ENCODE assay signal across 21 cellular contexts in genomic region chr17:78001182-78001581, GRCh38. TPM values are rescaled to one million over a fixed set of nuclear protein-coding genes. Genes with fewer than 3 reads are reported as not detected.
DNase-seq lines count a peak whose midpoint lies in the region; ATAC-seq and TF ChIP-seq lines count a peak whose summit lies in the region.
"Had no signal": no experiment of that assay in that cellular context is flagged by ENCODE, and none has a peak within 500 bp of the region (broad histone marks: within the 10 kb centered on the region; RNA-seq: fewer than 3 reads in every experiment).

No MANE protein-coding gene starts in this region.

- POLR2A ChIA-PET in T-cell (lab: Charles Lee) = no interaction called here
- POLR2A ChIA-PET in naive thymus-derived CD4-positive, alpha-beta T cell (lab: Charles Lee) = interaction anchor here (1.2 to 3.8 kb wide), 2 partner anchors 29 to 43 kb away, joined by 3 to 13 read pairs; partner anchors contain the start of gene TNRC6C

- DNase-seq in NCI-H1436 (lab: John Stamatoyannopoulos, UW) = peak; percentile 30
- DNase-seq in NCI-H1436 treated with DMSO at 0.1 percent for 48 hours (lab: John Stamatoyannopoulos, UW) = no peak
- peak; percentile 73 for DNase-seq in NCI-H146 treated with DMSO at 0.1 percent for 48 hours (lab: John Stamatoyannopoulos, UW; ENCODE audit: unreplicated experiment)
- no peak for DNase-seq in T-cell
- no peak for DNase-seq in naive thymus-derived CD4-positive, alpha-beta T cell
- DNase-seq in NCI-H345 (lab: John Stamatoyannopoulos, UW) = no peak
- DNase-seq in esophagus muscularis mucosa (ENCODE audit: extremely low spot score) = no peak
- DNase-seq in T-helper 2 cell treated with Interferon-gamma antibody and Interleukin-4, amounts not matched to agents 5 μg/mL and 100 μg/mL, for 36 hours (ENCODE audit: low spot score) = no peak
- DNase-seq: activated CD4-positive, alpha-beta T cell treated with anti-CD3 and anti-CD28 coated beads, Interleukin-2, amount 50 U/mL, for 1 hour; activated naive CD4-positive, alpha-beta T cell treated with anti-CD3 and anti-CD28 coated beads for 36 hours; activated T-cell treated with anti-CD3 and anti-CD28 coated beads for 4 hours; body of pancreas; dorsolateral prefrontal cortex; KG1; NCI-H1048; PC-9; stimulated activated CD4-positive, alpha-beta T cell treated with anti-CD3 and anti-CD28 coated beads, Interleukin-15, amount 100 ng/mL, for 24 hours; stimulated activated naive B cell treated with anti-CD40 and anti-IgM and Interleukin-4, amounts not matched to agents 10 μg/mL and 1 μg/mL and 100 μg/mL, for 72 hours; tibial artery had no signal

- H3K4me3 ChIP-seq in naive thymus-derived CD4-positive, alpha-beta T cell (ENCODE audit: low read length) = no peak overlapping the region
- no peak overlapping the region for H3K4me3 ChIP-seq in esophagus muscularis mucosa
- H3K4me3 ChIP-seq: body of pancreas, dorsolateral prefrontal cortex, PC-9, tibial artery had no signal

- H3K27me3 ChIP-seq in naive thymus-derived CD4-positive, alpha-beta T cell (ENCODE audit: control insufficient read depth in 2 of 2, insufficient read depth in 2 of 2, low read length in 2 of 2) = no peaks in the 10 kb centered on the region
- H3K27me3 ChIP-seq in esophagus muscularis mucosa = no peaks in the 10 kb centered on the region
- H3K27me3 ChIP-seq: body of pancreas, dorsolateral prefrontal cortex, neutrophil, tibial artery had no signal

- no peaks in the 10 kb centered on the region for H3K9me3 ChIP-seq in naive thymus-derived CD4-positive, alpha-beta T cell (ENCODE audit: control insufficient read depth in 2 of 3, low read length in 3 of 3)
- no peaks in the 10 kb centered on the region for H3K9me3 ChIP-seq in esophagus muscularis mucosa
- H3K9me3 ChIP-seq: body of pancreas, neutrophil, tibial artery had no signal

- peaks cover 0 to 12% (median 3%) of the 10 kb centered on the region in 3 experiments for H3K36me3 ChIP-seq in naive thymus-derived CD4-positive, alpha-beta T cell (ENCODE audit: control insufficient read depth in 2 of 3, insufficient read depth in 3 of 3, low read length in 3 of 3)
- H3K36me3 ChIP-seq in esophagus muscularis mucosa = peaks cover 0 to 14% (median 2%) of the 10 kb centered on the region in 4 donors

- WGBS in esophagus muscularis mucosa = 28% methylated on average over 3 of the region's 3 CpGs

- H3K4me1 ChIP-seq in naive thymus-derived CD4-positive, alpha-beta T cell (ENCODE audit: control insufficient read depth in 2 of 2, insufficient read depth in 2 of 2, low read length in 2 of 2) = peaks cover 0 to 36% of the 10 kb centered on the region in 2 donors
- peaks cover 35 to 72% (median 50%) of the 10 kb centered on the region in 4 donors for H3K4me1 ChIP-seq in esophagus muscularis mucosa
- H3K4me1 ChIP-seq: body of pancreas had no signal

- no peak overlapping the region for H3K27ac ChIP-seq in naive thymus-derived CD4-positive, alpha-beta T cell (ENCODE audit: low read depth, low read length)
- H3K27ac ChIP-seq in esophagus muscularis mucosa (replicated peaks in 1 of 4) = no peak overlapping the region
- H3K27ac ChIP-seq: 22Rv1, body of pancreas, neutrophil, PC-9 had no signal

- TF ChIP-seq EP300 in esophagus muscularis mucosa (IDR thresholded peaks at IDR 0.05) = no peak

- no peak for ATAC-seq in T-cell (replicated peaks in 1 of 4)
- ATAC-seq in naive thymus-derived CD4-positive, alpha-beta T cell = no peak
- ATAC-seq: body of pancreas; stimulated activated naive B cell treated with anti-CD40 and anti-IgM and Interleukin-4, amounts not matched to agents 10 μg/mL and 1 μg/mL and 100 μg/mL, for 72 hours had no signal

- CTCF ChIA-PET in T-cell (lab: Charles Lee) = no interaction called here
- CTCF ChIA-PET in naive thymus-derived CD4-positive, alpha-beta T cell (lab: Charles Lee) = no interaction called here

- peak overlapping the region; percentile 53 to 59 for H3K27ac Mint-ChIP-seq in T-cell
- H3K27ac Mint-ChIP-seq in naive thymus-derived CD4-positive, alpha-beta T cell = peak overlapping the region in 7 of 9 donors; percentile 46 to 84 (median 75)
- no peak overlapping the region for H3K27ac Mint-ChIP-seq in T-helper 2 cell treated with Interferon-gamma antibody and Interleukin-4, amounts not matched to agents 5 μg/mL and 100 μg/mL, for 36 hours
- H3K27ac Mint-ChIP-seq: activated naive CD4-positive, alpha-beta T cell treated with anti-CD3 and anti-CD28 coated beads for 36 hours; stimulated activated naive B cell treated with anti-CD40 and anti-IgM and Interleukin-4, amounts not matched to agents 10 μg/mL and 1 μg/mL and 100 μg/mL, for 72 hours had no signal

- TF ChIP-seq POLR2A in esophagus muscularis mucosa (IDR thresholded peaks at IDR 0.05; ENCODE audit: low read depth) = no peak

- H3K27me3 Mint-ChIP-seq in T-cell = no peaks in the 10 kb centered on the region
- H3K27me3 Mint-ChIP-seq in naive thymus-derived CD4-positive, alpha-beta T cell = no peaks in the 10 kb centered on the region
- H3K27me3 Mint-ChIP-seq in T-helper 2 cell treated with Interferon-gamma antibody and Interleukin-4, amounts not matched to agents 5 μg/mL and 100 μg/mL, for 36 hours (ENCODE audit: low read depth) = no peaks in the 10 kb centered on the region
- H3K27me3 Mint-ChIP-seq: stimulated activated naive B cell treated with anti-CD40 and anti-IgM and Interleukin-4, amounts not matched to agents 10 μg/mL and 1 μg/mL and 100 μg/mL, for 72 hours had no signal

- intact Hi-C loops in naive thymus-derived CD4-positive, alpha-beta T cell (cut with micrococcal nuclease) = loop anchor here in 1 of 2 donors (2.0 kb wide), 1 partner anchor 40 kb away; no protein-coding TSS in a partner anchor
- intact Hi-C loops in esophagus muscularis mucosa (cut with DNase I) = no loop called here

- H3K9me3 Mint-ChIP-seq in T-cell = no peaks in the 10 kb centered on the region
- no peaks in the 10 kb centered on the region for H3K9me3 Mint-ChIP-seq in naive thymus-derived CD4-positive, alpha-beta T cell
- no peaks in the 10 kb centered on the region for H3K9me3 Mint-ChIP-seq in T-helper 2 cell treated with Interferon-gamma antibody and Interleukin-4, amounts not matched to agents 5 μg/mL and 100 μg/mL, for 36 hours
- H3K9me3 Mint-ChIP-seq: activated naive CD4-positive, alpha-beta T cell treated with anti-CD3 and anti-CD28 coated beads for 36 hours; stimulated activated naive B cell treated with anti-CD40 and anti-IgM and Interleukin-4, amounts not matched to agents 10 μg/mL and 1 μg/mL and 100 μg/mL, for 72 hours had no signal

- no peak for TF ChIP-seq CTCF in esophagus muscularis mucosa (IDR thresholded peaks at IDR 0.05)

- H3K4me1 Mint-ChIP-seq in T-cell = peaks cover 81 to 82% (median 81%) of the 10 kb centered on the region in 3 donors
- H3K4me1 Mint-ChIP-seq in naive thymus-derived CD4-positive, alpha-beta T cell = peaks cover 0 to 96% (median 79%) of the 10 kb centered on the region in 7 donors
- peaks cover 8% of the 10 kb centered on the region for H3K4me1 Mint-ChIP-seq in T-helper 2 cell treated with Interferon-gamma antibody and Interleukin-4, amounts not matched to agents 5 μg/mL and 100 μg/mL, for 36 hours (ENCODE audit: low read depth)

- H3K4me3 Mint-ChIP-seq in T-cell = no peak overlapping the region
- H3K4me3 Mint-ChIP-seq in naive thymus-derived CD4-positive, alpha-beta T cell = peak overlapping the region in 3 of 10 donors; percentile 19 to 49 (median 39)
- no peak overlapping the region for H3K4me3 Mint-ChIP-seq in T-helper 2 cell treated with Interferon-gamma antibody and Interleukin-4, amounts not matched to agents 5 μg/mL and 100 μg/mL, for 36 hours
- H3K4me3 Mint-ChIP-seq: activated naive CD4-positive, alpha-beta T cell treated with anti-CD3 and anti-CD28 coated beads for 36 hours; stimulated activated naive B cell treated with anti-CD40 and anti-IgM and Interleukin-4, amounts not matched to agents 10 μg/mL and 1 μg/mL and 100 μg/mL, for 72 hours had no signal

- H3K36me3 Mint-ChIP-seq in T-cell = peaks cover 36% of the 10 kb centered on the region
- H3K36me3 Mint-ChIP-seq in naive thymus-derived CD4-positive, alpha-beta T cell = peaks cover 0 to 34% (median 9%) of the 10 kb centered on the region in 5 donors
- peaks cover 10% of the 10 kb centered on the region for H3K36me3 Mint-ChIP-seq in T-helper 2 cell treated with Interferon-gamma antibody and Interleukin-4, amounts not matched to agents 5 μg/mL and 100 μg/mL, for 36 hours (ENCODE audit: low read depth)

RNA-seq across cellular contexts. Expression of gene TNRC6C, which starts 42.7 kb away (rescaled TPM):
- total RNA-seq in T-cell = 100 to 1,000 TPM in 1 of 5 donors, 10 to 100 TPM in 4; 87.1 to 116 (median 94.3) TPM
- 100 to 1,000 TPM in 3 of 5 experiments, 10 to 100 TPM in 2; 28.6 to 133 (median 104) TPM for total RNA-seq in naive thymus-derived CD4-positive, alpha-beta T cell
- polyA plus RNA-seq in naive thymus-derived CD4-positive, alpha-beta T cell = 1 to 10 TPM; 7.4 to 8.2 TPM
- 10 to 100 TPM; 21.4 to 31.6 (median 29.0) TPM for total RNA-seq in esophagus muscularis mucosa

Comparison
In these comparisons a context has a peak if more than half of its experiments do, and no peak if none do; other contexts are left out.
1. DNase-seq: peak in NCI-H1436 (single experiment) and NCI-H146 treated with DMSO at 0.1 percent for 48 hours (single experiment); none in NCI-H1436 treated with DMSO at 0.1 percent for 48 hours (single experiment), T-cell (0 of 34), naive thymus-derived CD4-positive, alpha-beta T cell (0 of 9), NCI-H345 (single experiment), esophagus muscularis mucosa (single experiment) and T-helper 2 cell treated with Interferon-gamma antibody and Interleukin-4, amounts not matched to agents 5 μg/mL and 100 μg/mL, for 36 hours (single experiment).